In genomic region chr1:245156041-245156735, GRCh38 we compare ENCODE assay signal across 8 cellular contexts. TPM values are rescaled to one million over a fixed set of nuclear protein-coding genes. Genes with fewer than 3 reads are reported as not detected.
DNase-seq lines count a peak whose midpoint lies in the region; ATAC-seq and TF ChIP-seq lines count a peak whose summit lies in the region.

No MANE protein-coding gene starts in this region.

- peaks cover 12% of the 10 kb centered on the region for H3K27me3 ChIP-seq in KMS-11 (ENCODE audit: insufficient read depth, low read depth)

- no peak overlapping the region for H3K27ac Mint-ChIP-seq in activated T-helper 17 cell treated with anti-CD3 and anti-CD28 coated beads, Interleukin-2, amount 50 U/mL, for 72 hours
- H3K27ac Mint-ChIP-seq in nephron: peak overlapping the region in 2 of 3 experiments; percentile 97 to 99

- TF ChIP-seq CTCF in KMS-11 (conservative IDR thresholded peaks at IDR 0.05; ENCODE audit: low read depth, low read length) (peak; percentile 49), fibroblast of pulmonary artery (IDR thresholded peaks at IDR 0.05; ENCODE audit: low read length, missing control alignments) (peak; percentile 47), nephron (IDR thresholded peaks at IDR 0.05; ENCODE audit: unreplicated experiment in 3 of 3) (peak; percentile 83 to 91 (median 86))

- H3K9me3 Mint-ChIP-seq in activated T-helper 17 cell treated with anti-CD3 and anti-CD28 coated beads, Interleukin-2, amount 50 U/mL, for 72 hours: peaks cover 4% of the 10 kb centered on the region
- H3K9me3 Mint-ChIP-seq in nephron: no peaks in the 10 kb centered on the region

- H3K9ac ChIP-seq in KMS-11: no peak overlapping the region

- H3K79me2 ChIP-seq in KMS-11 (ENCODE audit: insufficient read depth, low read depth): no peaks in the 10 kb centered on the region

- no peaks in the 10 kb centered on the region for H3K36me3 ChIP-seq in KMS-11 (ENCODE audit: insufficient read depth)

- no peaks in the 10 kb centered on the region for H3K36me3 Mint-ChIP-seq in activated T-helper 17 cell treated with anti-CD3 and anti-CD28 coated beads, Interleukin-2, amount 50 U/mL, for 72 hours (ENCODE audit: low read depth)
- H3K36me3 Mint-ChIP-seq in nephron (ENCODE audit: low read depth): peaks cover 16% of the 10 kb centered on the region

- DNase-seq in DMS79 (lab: John Stamatoyannopoulos, UW) (peak; percentile 48), RPMI7951 (ENCODE audit: low read depth) (peak; percentile 76), fibroblast of pulmonary artery (ENCODE audit: low read depth) (peak; percentile 76)
- peak; percentile 72 for DNase-seq in stimulated activated naive CD4-positive, alpha-beta T cell treated with Interleukin-2 at 50 U/mL for 16 hours (lab: John Stamatoyannopoulos, UW)

- H4K20me1 ChIP-seq in KMS-11 (ENCODE audit: insufficient read depth): no peaks in the 10 kb centered on the region

- no peak overlapping the region for H3K27ac ChIP-seq in KMS-11

- peaks cover 42% of the 10 kb centered on the region for H3K27me3 Mint-ChIP-seq in activated T-helper 17 cell treated with anti-CD3 and anti-CD28 coated beads, Interleukin-2, amount 50 U/mL, for 72 hours
- peaks cover 31% of the 10 kb centered on the region for H3K27me3 Mint-ChIP-seq in nephron (ENCODE audit: low read depth)

- H3K4me2 ChIP-seq in KMS-11: peak overlapping the region; percentile 99

- H2AFZ ChIP-seq in KMS-11 (ENCODE audit: low read depth): peak overlapping the region; percentile 98

- H3K4me3 Mint-ChIP-seq in activated T-helper 17 cell treated with anti-CD3 and anti-CD28 coated beads, Interleukin-2, amount 50 U/mL, for 72 hours: peak overlapping the region; percentile 75
- peak overlapping the region; percentile 95 to 98 (median 98) for H3K4me3 Mint-ChIP-seq in nephron

- H3K4me1 ChIP-seq in KMS-11 (ENCODE audit: low read depth, poor library complexity, severe bottlenecking): peaks cover 8% of the 10 kb centered on the region

- peak; percentile 92 for ATAC-seq in GM21786 (IDR thresholded peaks at IDR 0.05; ENCODE audit: unreplicated experiment)
- ATAC-seq in activated T-helper 17 cell treated with anti-CD3 and anti-CD28 coated beads, Interleukin-2, amount 50 U/mL, for 72 hours (replicated peaks): peak; percentile 91

- H3K4me3 ChIP-seq in KMS-11 (IDR thresholded peaks at IDR 0.05; ENCODE audit: insufficient read depth, low read depth, low read length) (peak overlapping the region; percentile 72), fibroblast of pulmonary artery (replicated peaks; ENCODE audit: low read depth, low read length) (peak overlapping the region; percentile 81)

- no peaks in the 10 kb centered on the region for H3K4me1 Mint-ChIP-seq in activated T-helper 17 cell treated with anti-CD3 and anti-CD28 coated beads, Interleukin-2, amount 50 U/mL, for 72 hours
- peaks cover 38% of the 10 kb centered on the region for H3K4me1 Mint-ChIP-seq in nephron

RNA-seq across cellular contexts. Expression of gene KIF26B, which starts 1.4 kb away (rescaled TPM):
- 2.3 and 2.9 TPM in 2 replicates for total RNA-seq in RPMI7951 (2014; rRNA removed; shearing (Covaris generic))
- not detected for total RNA-seq in activated T-helper 17 cell treated with anti-CD3 and anti-CD28 coated beads, Interleukin-2, amount 50 U/mL, for 72 hours
